Comparison of ENCODE assay signal across 2 cellular contexts in genomic region chr7:121101621-121102020, GRCh38.
TF ChIP-seq lines count a peak whose summit lies in the region.

No MANE protein-coding gene starts in this region.

TF ChIP-seq in GM23338, 12 proteins besides CTCF, POLR2A, EP300 and RAD21 (continued from another document):
- TF ChIP-seq ZNF462 (CRISPR knock-in tag; IDR thresholded peaks at IDR 0.05) = peak; percentile 51; the same call in 1 of the 2 replicates
- TF ChIP-seq JUNB (IDR thresholded peaks at IDR 0.05; ENCODE audit: unreplicated experiment) = no peak
- TF ChIP-seq, protein P1, sequence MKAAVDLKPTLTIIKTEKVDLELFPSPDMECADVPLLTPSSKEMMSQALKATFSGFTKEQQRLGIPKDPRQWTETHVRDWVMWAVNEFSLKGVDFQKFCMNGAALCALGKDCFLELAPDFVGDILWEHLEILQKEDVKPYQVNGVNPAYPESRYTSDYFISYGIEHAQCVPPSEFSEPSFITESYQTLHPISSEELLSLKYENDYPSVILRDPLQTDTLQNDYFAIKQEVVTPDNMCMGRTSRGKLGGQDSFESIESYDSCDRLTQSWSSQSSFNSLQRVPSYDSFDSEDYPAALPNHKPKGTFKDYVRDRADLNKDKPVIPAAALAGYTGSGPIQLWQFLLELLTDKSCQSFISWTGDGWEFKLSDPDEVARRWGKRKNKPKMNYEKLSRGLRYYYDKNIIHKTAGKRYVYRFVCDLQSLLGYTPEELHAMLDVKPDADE (IDR thresholded peaks at IDR 0.05) = no peak
TF ChIP-seq in GM23338: peak in this region for 1.

TF ChIP-seq in WTC11, 78 proteins besides CTCF, POLR2A, EP300 and RAD21 (continued from another document):
- TF ChIP-seq, protein P2, sequence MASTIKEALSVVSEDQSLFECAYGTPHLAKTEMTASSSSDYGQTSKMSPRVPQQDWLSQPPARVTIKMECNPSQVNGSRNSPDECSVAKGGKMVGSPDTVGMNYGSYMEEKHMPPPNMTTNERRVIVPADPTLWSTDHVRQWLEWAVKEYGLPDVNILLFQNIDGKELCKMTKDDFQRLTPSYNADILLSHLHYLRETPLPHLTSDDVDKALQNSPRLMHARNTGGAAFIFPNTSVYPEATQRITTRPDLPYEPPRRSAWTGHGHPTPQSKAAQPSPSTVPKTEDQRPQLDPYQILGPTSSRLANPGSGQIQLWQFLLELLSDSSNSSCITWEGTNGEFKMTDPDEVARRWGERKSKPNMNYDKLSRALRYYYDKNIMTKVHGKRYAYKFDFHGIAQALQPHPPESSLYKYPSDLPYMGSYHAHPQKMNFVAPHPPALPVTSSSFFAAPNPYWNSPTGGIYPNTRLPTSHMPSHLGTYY (CRISPR knock-in tag; IDR thresholded peaks at IDR 0.05) = no peak
- TF ChIP-seq IRF2 (CRISPR knock-in tag; IDR thresholded peaks at IDR 0.05; ENCODE audit: borderline replicate concordance, low read depth) = no peak
- no peak for TF ChIP-seq ZNF532 (CRISPR knock-in tag; IDR thresholded peaks at IDR 0.05; ENCODE audit: borderline replicate concordance)
- TF ChIP-seq ELF4 (CRISPR knock-in tag; IDR thresholded peaks at IDR 0.05; ENCODE audit: low read depth) = no peak
- no peak for TF ChIP-seq IRF1 (CRISPR knock-in tag; IDR thresholded peaks at IDR 0.05)
